ENCODE assay signal across 29 cellular contexts in genomic region chr12:83010169-83010804, GRCh38.
A peak's percentile ranks its signal among the peaks of the same experiment; 100 is the strongest.
DNase-seq lines count a peak whose midpoint lies in the region; ATAC-seq and TF ChIP-seq lines count a peak whose summit lies in the region.
"Had no signal": no experiment of that assay in that cellular context is flagged by ENCODE, and none has a peak within 500 bp of the region (broad histone marks: within the 10 kb centered on the region; RNA-seq: fewer than 3 reads in every experiment).

No MANE protein-coding gene starts in this region.

- CTCF ChIA-PET in OCI-LY7 (lab: Charles Lee; ENCODE audit: unreplicated experiment), result no interaction called here

- H3K4me3 ChIP-seq in OCI-LY7 (ENCODE audit: low read depth, low read length, poor library complexity, severe bottlenecking), result no peak overlapping the region
- H3K4me3 ChIP-seq: adrenal gland, GM23338, left lung, ovary, skin epidermis, suprapubic skin, upper lobe of left lung had no signal

- H3K79me2 ChIP-seq in OCI-LY7 (ENCODE audit: insufficient read depth, low read depth, low read length), result no peaks in the 10 kb centered on the region

- no peak overlapping the region for H3K4me2 ChIP-seq in OCI-LY7 (ENCODE audit: low read length)
- H3K4me2 ChIP-seq: GM23338 had no signal

- H3K9me3 ChIP-seq in OCI-LY7 (ENCODE audit: low read length), result no peaks in the 10 kb centered on the region
- H3K9me3 ChIP-seq: suprapubic skin had no signal

- H3K4me1 ChIP-seq in OCI-LY7 (ENCODE audit: insufficient read depth, low read length, poor library complexity, severe bottlenecking), result no peaks in the 10 kb centered on the region
- H3K4me1 ChIP-seq: left lung, suprapubic skin had no signal

- no peak overlapping the region for H3K27ac ChIP-seq in OCI-LY7 (ENCODE audit: low read depth, low read length, poor library complexity, severe bottlenecking)
- H3K27ac ChIP-seq: adrenal gland, left lung, ovary, skin epidermis, suprapubic skin, upper lobe of left lung had no signal

- intact Hi-C loops in OCI-LY7 (cut with micrococcal nuclease; ENCODE audit: unreplicated experiment), result no loop called here

- H2AFZ ChIP-seq in OCI-LY7 (ENCODE audit: low read length), result no peak overlapping the region
- H2AFZ ChIP-seq: GM23338 had no signal

- POLR2A ChIA-PET in OCI-LY7 (lab: Charles Lee), result no interaction called here

- no peaks in the 10 kb centered on the region for H3K36me3 ChIP-seq in OCI-LY7 (ENCODE audit: insufficient read depth, low read length)
- H3K36me3 ChIP-seq: adrenal gland, ovary had no signal

- H3K9me2 ChIP-seq in OCI-LY7 (ENCODE audit: insufficient read depth, low read length), result no peaks in the 10 kb centered on the region

- ATAC-seq in HG03108 (IDR thresholded peaks at IDR 0.05; ENCODE audit: unreplicated experiment), result peak; percentile 40
- ATAC-seq in HG03460 (IDR thresholded peaks at IDR 0.05; ENCODE audit: unreplicated experiment), result no peak
- ATAC-seq: GM23338, left lung, Panc1 had no signal

- TF ChIP-seq CTCF in OCI-LY7 (conservative IDR thresholded peaks at IDR 0.05; ENCODE audit: low read length), result no peak

- H4K20me1 ChIP-seq in OCI-LY7 (ENCODE audit: insufficient read depth, low read length), result no peaks in the 10 kb centered on the region

- DNase-seq in SIG-M5 treated with dmso at 0.1 percent for 504 hours (lab: John Stamatoyannopoulos, UW; ENCODE audit: unreplicated experiment), result peak; percentile 19
- no peak for DNase-seq in SIG-M5 (lab: John Stamatoyannopoulos, UW)
- peak; percentile 40 for DNase-seq in OCI-LY7 (ENCODE audit: low spot score)
- DNase-seq in activated effector memory CD4-positive, alpha-beta T cell treated with anti-CD3 and anti-CD28 coated beads, Interleukin-2, amount 50 U/mL, for 16 hours, result no peak
- DNase-seq in activated CD8-positive, alpha-beta memory T cell treated with anti-CD3 and anti-CD28 coated beads for 24 hours, result no peak
- DNase-seq in occipital lobe (lab: John Stamatoyannopoulos, UW), result no peak
- DNase-seq: activated CD4-positive, alpha-beta memory T cell treated with anti-CD3 and anti-CD28 coated beads, Interleukin-2, amount 10 ng/mL, durations not matched to agents 7 days and 5 days; activated CD8-positive, alpha-beta memory T cell treated with anti-CD3 and anti-CD28 coated beads, Interleukin-2, amount 50 U/mL, for 48 hours; activated naive CD4-positive, alpha-beta T cell treated with anti-CD3 and anti-CD28 coated beads for 36 hours; adrenal gland; CD4-positive, CD25-positive, alpha-beta regulatory T cell; central memory CD4-positive, alpha-beta T cell; glutamatergic neuron; KG1; left lung; mesenchymal stem cell; NCI-H1436 treated with DMSO at 0.1 percent for 48 hours; NCI-H226; NCI-H69; ovary; SHP77; stimulated activated naive CD4-positive, alpha-beta T cell treated with Interleukin-2 at 50 U/mL for 16 hours; upper lobe of left lung had no signal

- no TSS peak for BruUV-seq in OCI-LY7 (replicated peaks; lab: Mats Ljungman, UMichigan)

Comparison
In these comparisons a context has a peak if more than half of its experiments do, and no peak if none do; other contexts are left out.
1. DNase-seq: peak in SIG-M5 treated with dmso at 0.1 percent for 504 hours (single experiment) and OCI-LY7 (single experiment); none in SIG-M5 (single experiment), activated effector memory CD4-positive, alpha-beta T cell treated with anti-CD3 and anti-CD28 coated beads, Interleukin-2, amount 50 U/mL, for 16 hours (single experiment), activated CD8-positive, alpha-beta memory T cell treated with anti-CD3 and anti-CD28 coated beads for 24 hours (single experiment) and occipital lobe (single experiment).